ENCODE assay signal across 1 cellular context in genomic region chr1:89823679-89824292, GRCh38.
TF ChIP-seq lines count a peak whose summit lies in the region.

No MANE protein-coding gene starts in this region.

TF ChIP-seq in GM12878, 131 proteins besides CTCF, POLR2A, EP300 and RAD21 (continued from another document):
- TF ChIP-seq, protein P1, sequence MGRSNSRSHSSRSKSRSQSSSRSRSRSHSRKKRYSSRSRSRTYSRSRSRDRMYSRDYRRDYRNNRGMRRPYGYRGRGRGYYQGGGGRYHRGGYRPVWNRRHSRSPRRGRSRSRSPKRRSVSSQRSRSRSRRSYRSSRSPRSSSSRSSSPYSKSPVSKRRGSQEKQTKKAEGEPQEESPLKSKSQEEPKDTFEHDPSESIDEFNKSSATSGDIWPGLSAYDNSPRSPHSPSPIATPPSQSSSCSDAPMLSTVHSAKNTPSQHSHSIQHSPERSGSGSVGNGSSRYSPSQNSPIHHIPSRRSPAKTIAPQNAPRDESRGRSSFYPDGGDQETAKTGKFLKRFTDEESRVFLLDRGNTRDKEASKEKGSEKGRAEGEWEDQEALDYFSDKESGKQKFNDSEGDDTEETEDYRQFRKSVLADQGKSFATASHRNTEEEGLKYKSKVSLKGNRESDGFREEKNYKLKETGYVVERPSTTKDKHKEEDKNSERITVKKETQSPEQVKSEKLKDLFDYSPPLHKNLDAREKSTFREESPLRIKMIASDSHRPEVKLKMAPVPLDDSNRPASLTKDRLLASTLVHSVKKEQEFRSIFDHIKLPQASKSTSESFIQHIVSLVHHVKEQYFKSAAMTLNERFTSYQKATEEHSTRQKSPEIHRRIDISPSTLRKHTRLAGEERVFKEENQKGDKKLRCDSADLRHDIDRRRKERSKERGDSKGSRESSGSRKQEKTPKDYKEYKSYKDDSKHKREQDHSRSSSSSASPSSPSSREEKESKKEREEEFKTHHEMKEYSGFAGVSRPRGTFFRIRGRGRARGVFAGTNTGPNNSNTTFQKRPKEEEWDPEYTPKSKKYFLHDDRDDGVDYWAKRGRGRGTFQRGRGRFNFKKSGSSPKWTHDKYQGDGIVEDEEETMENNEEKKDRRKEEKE (IDR thresholded peaks at IDR 0.05), result no peak
- TF ChIP-seq DPF2 (IDR thresholded peaks at IDR 0.05), result 0 out of 2 replicates have a peak, but pooled peaks have one; percentile 24
- TF ChIP-seq BRCA1 (IDR thresholded peaks at IDR 0.05; ENCODE audit: low read depth, low read length), result no peak
- TF ChIP-seq RCOR1 (conservative IDR thresholded peaks at IDR 0.05; ENCODE audit: low read depth, low read length), result no peak
- TF ChIP-seq ASH2L (IDR thresholded peaks at IDR 0.05; ENCODE audit: borderline replicate concordance, low read depth), result no peak
- TF ChIP-seq KLF5 (IDR thresholded peaks at IDR 0.05; ENCODE audit: partially characterized antibody), result no peak
- TF ChIP-seq MTA2 (IDR thresholded peaks at IDR 0.05; ENCODE audit: low read depth), result 0 out of 2 replicates have a peak, but pooled peaks have one; percentile 11
- no peak for TF ChIP-seq IRF4 (IDR thresholded peaks at IDR 0.05; ENCODE audit: low read depth, low read length)
TF ChIP-seq in GM12878: peak in this region for 3.
